Comparison of ENCODE assay signal across 15 cellular contexts in genomic region chr11:203056-203944, GRCh38. TPM values are rescaled to one million over a fixed set of nuclear protein-coding genes. Genes with fewer than 3 reads are reported as not detected.
DNase-seq lines count a peak whose midpoint lies in the region; ATAC-seq, FAIRE-seq and TF ChIP-seq lines count a peak whose summit lies in the region.
"Had no signal": no experiment of that assay in that cellular context is flagged by ENCODE, and none has a peak within 500 bp of the region (broad histone marks: within the 10 kb centered on the region; RNA-seq: fewer than 3 reads in every experiment).

No MANE protein-coding gene starts in this region.

- no peak overlapping the region for H2AFZ ChIP-seq in HepG2 (ENCODE audit: low read length)

- H3K4me1 ChIP-seq in HepG2 (ENCODE audit: insufficient read depth, low read length) (peaks cover 23% of the 10 kb centered on the region), stomach (peaks cover 13 to 55% (median 44%) of the 10 kb centered on the region in 4 donors)

- H3K27ac ChIP-seq in HepG2 (ENCODE audit: extremely low read length, insufficient read depth, low read length): no peak overlapping the region
- H3K27ac ChIP-seq in stomach: peak overlapping the region in 1 of 5 donors; percentile 48
- H3K27ac ChIP-seq: adrenal gland had no signal

- TF ChIP-seq POLR2A in HepG2 (IDR thresholded peaks at IDR 0.05; ENCODE audit: insufficient read depth in 1 of 2, low read depth in 2 of 2, low read length in 2 of 2) (no peak), stomach (IDR thresholded peaks at IDR 0.05) (no peak)

- TF ChIP-seq CTCF in HepG2 (CRISPR knock-in tag; IDR thresholded peaks at IDR 0.05) (no peak), stomach (IDR thresholded peaks at IDR 0.05) (no peak)

- peak overlapping the region; percentile 81 for H3K27ac Mint-ChIP-seq in activated naive CD4-positive, alpha-beta T cell treated with anti-CD3 and anti-CD28 coated beads, Interleukin-2, amount 50 U/mL, for 24 hours

- TF ChIP-seq EP300 in HepG2 (IDR thresholded peaks at IDR 0.05; ENCODE audit: low read depth in 2 of 2, low read length in 2 of 2) (no peak), HepG2 (CRISPR knock-in tag; IDR thresholded peaks at IDR 0.05; ENCODE audit: borderline replicate concordance) (no peak), stomach (IDR thresholded peaks at IDR 0.05) (no peak)

- no peak for FAIRE-seq in HepG2 (lab: Jason Lieb, UNC)

- intact Hi-C loops in HepG2 (cut with micrococcal nuclease; ENCODE audit: unreplicated experiment): no loop called here
- intact Hi-C loops in stomach (cut with DNase I; ENCODE audit: low total_unique reads): no loop called here

- peaks cover 7% of the 10 kb centered on the region; the same call in 1 of the 2 replicates for H4K20me1 ChIP-seq in HepG2 (ENCODE audit: insufficient read depth, low read length)

- H3K27me3 ChIP-seq in HepG2 (ENCODE audit: control insufficient read depth in 1 of 2, insufficient read depth in 2 of 2, low read length in 2 of 2) (no peaks in the 10 kb centered on the region; a peak in 1 of 5 replicates), stomach (no peaks in the 10 kb centered on the region)
- H3K27me3 ChIP-seq: adrenal gland, dorsolateral prefrontal cortex had no signal

- H3K4me3 Mint-ChIP-seq in activated naive CD4-positive, alpha-beta T cell treated with anti-CD3 and anti-CD28 coated beads, Interleukin-2, amount 50 U/mL, for 24 hours: peak overlapping the region; percentile 57

- no peaks in the 10 kb centered on the region for H3K9me3 ChIP-seq in HepG2 (ENCODE audit: low read length)
- H3K9me3 ChIP-seq in stomach: no peaks in the 10 kb centered on the region
- H3K9me3 ChIP-seq: adrenal gland had no signal

- no TSS peak for BruUV-seq in HepG2 (replicated peaks; lab: Mats Ljungman, UMichigan)

- H3K36me3 Mint-ChIP-seq in activated naive CD4-positive, alpha-beta T cell treated with anti-CD3 and anti-CD28 coated beads, Interleukin-2, amount 50 U/mL, for 24 hours: peaks cover 3% of the 10 kb centered on the region

- H3K9me3 Mint-ChIP-seq in activated naive CD4-positive, alpha-beta T cell treated with anti-CD3 and anti-CD28 coated beads, Interleukin-2, amount 50 U/mL, for 24 hours: no peaks in the 10 kb centered on the region

- no peak for DNase-seq in activated naive CD4-positive, alpha-beta T cell treated with anti-CD3 and anti-CD28 coated beads, Interleukin-2, amount 50 U/mL, for 16 hours
- DNase-seq in activated CD8-positive, alpha-beta memory T cell treated with anti-CD3 and anti-CD28 coated beads, Interleukin-2, amount 50 U/mL, for 48 hours: peak; percentile 50
- DNase-seq in HepG2 (ENCODE audit: low spot score): no peak
- peak; percentile 17 for DNase-seq in stomach
- DNase-seq in COLO829 (ENCODE audit: low spot score): no peak
- no peak for DNase-seq in NAMALWA (ENCODE audit: low spot score)
- no peak for DNase-seq in NCI-H1694 treated with DMSO at 0.1 percent for 48 hours (lab: John Stamatoyannopoulos, UW)
- DNase-seq: activated CD4-positive, CD25-positive, alpha-beta regulatory T cell; KG1; kidney glomerular epithelial cell; NCI-H187 treated with DMSO at 0.1 percent for 48 hours; occipital lobe had no signal

- H3K36me3 ChIP-seq in HepG2 (replicated peaks in 1 of 2; ENCODE audit: control insufficient read depth in 1 of 2, insufficient read depth in 2 of 2, low read length in 2 of 2) (peaks cover 3 to 23% of the 10 kb centered on the region in 2 experiments; a peak in 4 of 5 replicates), stomach (peaks cover 12 to 58% (median 55%) of the 10 kb centered on the region in 4 donors)

- CTCF ChIA-PET in HepG2 (lab: Yijun Ruan, JAX; ENCODE audit: low intra/inter-chr PET ratio, low total read pairs): no interaction called here

- in situ Hi-C loops in HepG2 (cut with HindIII; ENCODE audit: extremely low pct_ligation_motif_present, low pct_unique_long_range_greater_than_20kb): no loop called here

- no peak for ATAC-seq in HepG2

- POLR2A ChIA-PET in HepG2 (lab: Yijun Ruan, JAX): interaction anchor here (1.0 kb wide), 2 partner anchors 13 to 32 kb away, joined by 3 read pairs; no protein-coding TSS in a partner anchor

- H3K4me2 ChIP-seq in HepG2 (ENCODE audit: low read depth, low read length): no peak overlapping the region

- H3K4me1 Mint-ChIP-seq in activated naive CD4-positive, alpha-beta T cell treated with anti-CD3 and anti-CD28 coated beads, Interleukin-2, amount 50 U/mL, for 24 hours: peaks cover 48% of the 10 kb centered on the region

- H3K9ac ChIP-seq in HepG2 (ENCODE audit: insufficient read depth, low read depth, low read length): no peak overlapping the region

- TF ChIP-seq RAD21 in HepG2 (CRISPR knock-in tag; IDR thresholded peaks at IDR 0.05): no peak

- WGBS in HepG2 (ENCODE audit: low lambda C conversion rate): 99% methylated on average over 6 of the region's 7 CpGs
- 76 to 90% (median 86%) methylated on average over 7 of the region's 7 CpGs for WGBS in stomach, 5 donors

- no peaks in the 10 kb centered on the region for H3K27me3 Mint-ChIP-seq in activated naive CD4-positive, alpha-beta T cell treated with anti-CD3 and anti-CD28 coated beads, Interleukin-2, amount 50 U/mL, for 24 hours

- H3K4me3 ChIP-seq in HepG2 (replicated peaks in 1 of 3; ENCODE audit: insufficient read depth in 1 of 3, low read depth in 2 of 3, low read length in 3 of 3) (no peak overlapping the region), stomach (no peak overlapping the region)
- H3K4me3 ChIP-seq: adrenal gland, dorsolateral prefrontal cortex had no signal

- peaks cover 23% of the 10 kb centered on the region for H3K79me2 ChIP-seq in HepG2 (ENCODE audit: insufficient read depth, low read length)

RNA-seq across cellular contexts. Expression of gene BET1L, which starts 3.9 kb away (rescaled TPM):
- total RNA-seq in HepG2 (2016; rRNA removed; fragmentation: Illumina TruSeq; extraction: Trizol) (26.2 and 27.3 TPM in 2 replicates), stomach (10 to 100 TPM in 4 of 5 donors, 1 to 10 TPM in 1; 7.0 to 36.5 (median 25.0) TPM)
- total RNA-seq in HepG2 (2016; cell fraction: cytosol; rRNA removed; fragmentation: Illumina TruSeq; extraction: Trizol; ENCODE audit: low read depth): 12.4 and 15.5 TPM in 2 replicates
- total RNA-seq in HepG2 (2016; cell fraction: insoluble cytoplasmic fraction; rRNA removed; fragmentation: Illumina TruSeq; extraction: Trizol): 25.7 and 25.9 TPM in 2 replicates
- 28.2 and 33.2 TPM in 2 replicates for total RNA-seq in HepG2 (2016; cell fraction: membrane; rRNA removed; fragmentation: Illumina TruSeq; extraction: Trizol)
- 21.6 and 23.3 TPM in 2 replicates for total RNA-seq in HepG2 (2016; cell fraction: nucleus; rRNA removed; fragmentation: Illumina TruSeq; extraction: Trizol)
- polyA plus RNA-seq in HepG2 (2011; rRNA removed) (59.6 and 62.3 TPM in 2 replicates), stomach (10 to 100 TPM; 21.8 to 38.3 (median 28.1) TPM)
- 56.2 and 64.1 TPM in 2 replicates for polyA plus RNA-seq in HepG2 (2011; cell fraction: cytosol; rRNA removed)
- 79.4 and 81.9 TPM in 2 replicates for polyA plus RNA-seq in HepG2 (2011; cell fraction: nucleus; rRNA removed)
- 26.9 and 27.4 TPM in 2 replicates for polyA plus RNA-seq in HepG2 (2012)
- 14.0 and 16.4 TPM in 2 replicates for polyA plus RNA-seq in HepG2 (2016; cell fraction: cytosol; fragmentation: Illumina TruSeq; extraction: Trizol; ENCODE audit: low read depth)
- polyA plus RNA-seq in HepG2 (2016; cell fraction: insoluble cytoplasmic fraction; fragmentation: Illumina TruSeq; extraction: Trizol; ENCODE audit: low read depth): 36.2 and 45.0 TPM in 2 replicates
- polyA plus RNA-seq in HepG2 (2016; cell fraction: membrane; fragmentation: Illumina TruSeq; extraction: Trizol; ENCODE audit: low read depth): 37.8 and 37.9 TPM in 2 replicates
- polyA plus RNA-seq in HepG2 (2016; cell fraction: nucleus; fragmentation: Illumina TruSeq; extraction: Trizol; ENCODE audit: insufficient read depth, low read depth): 43.9 and 46.1 TPM in 2 replicates
- polyA minus RNA-seq in HepG2 (2011; rRNA and poly(A)+ RNA removed; ENCODE audit: low replicate concordance): 46.5 and 151 TPM in 2 replicates
- polyA minus RNA-seq in HepG2 (2011; cell fraction: cytosol; rRNA and poly(A)+ RNA removed): 19.7 and 22.1 TPM in 2 replicates
- polyA minus RNA-seq in HepG2 (2011; cell fraction: nucleus; rRNA and poly(A)+ RNA removed): 61.4 and 63.9 TPM in 2 replicates

RNA-seq across cellular contexts. Expression of gene RIC8A, which starts 4.2 kb away (rescaled TPM):
- total RNA-seq in HepG2 (2016; rRNA removed; fragmentation: Illumina TruSeq; extraction: Trizol): 62.1 and 65.0 TPM in 2 replicates
- total RNA-seq in HepG2 (2016; cell fraction: cytosol; rRNA removed; fragmentation: Illumina TruSeq; extraction: Trizol; ENCODE audit: low read depth): 21.7 and 29.0 TPM in 2 replicates
- total RNA-seq in HepG2 (2016; cell fraction: insoluble cytoplasmic fraction; rRNA removed; fragmentation: Illumina TruSeq; extraction: Trizol): 55.5 and 60.4 TPM in 2 replicates
- total RNA-seq in HepG2 (2016; cell fraction: membrane; rRNA removed; fragmentation: Illumina TruSeq; extraction: Trizol): 36.9 and 43.2 TPM in 2 replicates
- 37.1 and 38.2 TPM in 2 replicates for total RNA-seq in HepG2 (2016; cell fraction: nucleus; rRNA removed; fragmentation: Illumina TruSeq; extraction: Trizol)
- 63.8 and 84.3 TPM in 2 replicates for polyA plus RNA-seq in HepG2 (2011; rRNA removed)
- 47.5 and 48.4 TPM in 2 replicates for polyA plus RNA-seq in HepG2 (2011; cell fraction: cytosol; rRNA removed)
- polyA plus RNA-seq in HepG2 (2011; cell fraction: nucleus; rRNA removed): 143 and 165 TPM in 2 replicates
- 24.6 and 31.6 TPM in 2 replicates for polyA plus RNA-seq in HepG2 (2012)
- 10.5 and 10.6 TPM in 2 replicates for polyA plus RNA-seq in HepG2 (2016; cell fraction: cytosol; fragmentation: Illumina TruSeq; extraction: Trizol; ENCODE audit: low read depth)
- polyA plus RNA-seq in HepG2 (2016; cell fraction: insoluble cytoplasmic fraction; fragmentation: Illumina TruSeq; extraction: Trizol; ENCODE audit: low read depth): 53.7 and 58.5 TPM in 2 replicates
- 26.8 and 29.3 TPM in 2 replicates for polyA plus RNA-seq in HepG2 (2016; cell fraction: membrane; fragmentation: Illumina TruSeq; extraction: Trizol; ENCODE audit: low read depth)
- 68.0 and 76.5 TPM in 2 replicates for polyA plus RNA-seq in HepG2 (2016; cell fraction: nucleus; fragmentation: Illumina TruSeq; extraction: Trizol; ENCODE audit: insufficient read depth, low read depth)
- 155 and 191 TPM in 2 replicates for polyA minus RNA-seq in HepG2 (2011; rRNA and poly(A)+ RNA removed; ENCODE audit: low replicate concordance)
- polyA minus RNA-seq in HepG2 (2011; cell fraction: cytosol; rRNA and poly(A)+ RNA removed): 24.9 and 36.3 TPM in 2 replicates
- 47.4 and 55.1 TPM in 2 replicates for polyA minus RNA-seq in HepG2 (2011; cell fraction: nucleus; rRNA and poly(A)+ RNA removed)
- 100 to 1,000 TPM in 2 of 5 donors, 10 to 100 TPM in 3; 45.2 to 262 (median 72.3) TPM for total RNA-seq in stomach
- polyA plus RNA-seq in stomach: 10 to 100 TPM; 39.2 to 60.8 (median 53.5) TPM

RNA-seq across cellular contexts. Expression of gene SCGB1C1, which starts 10.4 kb away (rescaled TPM):
- total RNA-seq in HepG2 (2016; rRNA removed; fragmentation: Illumina TruSeq; extraction: Trizol) (not detected in 2 replicates), stomach (not detected)
- not detected in 2 replicates for total RNA-seq in HepG2 (2016; cell fraction: cytosol; rRNA removed; fragmentation: Illumina TruSeq; extraction: Trizol; ENCODE audit: low read depth)
- not detected in 2 replicates for total RNA-seq in HepG2 (2016; cell fraction: insoluble cytoplasmic fraction; rRNA removed; fragmentation: Illumina TruSeq; extraction: Trizol)
- not detected in 2 replicates for total RNA-seq in HepG2 (2016; cell fraction: membrane; rRNA removed; fragmentation: Illumina TruSeq; extraction: Trizol)
- not detected in 2 replicates for total RNA-seq in HepG2 (2016; cell fraction: nucleus; rRNA removed; fragmentation: Illumina TruSeq; extraction: Trizol)
- polyA plus RNA-seq in HepG2 (2011; rRNA removed) (not detected in 2 replicates), stomach (not detected)
- polyA plus RNA-seq in HepG2 (2011; cell fraction: cytosol; rRNA removed): not detected in 2 replicates
- polyA plus RNA-seq in HepG2 (2011; cell fraction: nucleus; rRNA removed): not detected in 2 replicates
- polyA plus RNA-seq in HepG2 (2012): not detected in 2 replicates
- polyA plus RNA-seq in HepG2 (2016; cell fraction: cytosol; fragmentation: Illumina TruSeq; extraction: Trizol; ENCODE audit: low read depth): not detected in 2 replicates
- not detected in 2 replicates for polyA plus RNA-seq in HepG2 (2016; cell fraction: insoluble cytoplasmic fraction; fragmentation: Illumina TruSeq; extraction: Trizol; ENCODE audit: low read depth)
- not detected in 2 replicates for polyA plus RNA-seq in HepG2 (2016; cell fraction: membrane; fragmentation: Illumina TruSeq; extraction: Trizol; ENCODE audit: low read depth)
- not detected in 2 replicates for polyA plus RNA-seq in HepG2 (2016; cell fraction: nucleus; fragmentation: Illumina TruSeq; extraction: Trizol; ENCODE audit: insufficient read depth, low read depth)
- not detected in 2 replicates for polyA minus RNA-seq in HepG2 (2011; rRNA and poly(A)+ RNA removed; ENCODE audit: low replicate concordance)
- polyA minus RNA-seq in HepG2 (2011; cell fraction: cytosol; rRNA and poly(A)+ RNA removed): not detected in 2 replicates
- not detected in 2 replicates for polyA minus RNA-seq in HepG2 (2011; cell fraction: nucleus; rRNA and poly(A)+ RNA removed)
- total RNA-seq: adrenal gland, dorsolateral prefrontal cortex, occipital lobe had no signal
- polyA plus RNA-seq: adrenal gland had no signal

RNA-seq across cellular contexts. Expression of gene SIRT3, which starts 32.8 kb away (rescaled TPM):
- total RNA-seq in HepG2 (2016; rRNA removed; fragmentation: Illumina TruSeq; extraction: Trizol) (12.9 and 15.1 TPM in 2 replicates), stomach (10 to 100 TPM in 2 of 5 donors, 1 to 10 TPM in 3; 5.4 to 63.7 (median 7.3) TPM)
- 4.3 and 4.7 TPM in 2 replicates for total RNA-seq in HepG2 (2016; cell fraction: cytosol; rRNA removed; fragmentation: Illumina TruSeq; extraction: Trizol; ENCODE audit: low read depth)
- 12.6 and 15.2 TPM in 2 replicates for total RNA-seq in HepG2 (2016; cell fraction: insoluble cytoplasmic fraction; rRNA removed; fragmentation: Illumina TruSeq; extraction: Trizol)
- total RNA-seq in HepG2 (2016; cell fraction: membrane; rRNA removed; fragmentation: Illumina TruSeq; extraction: Trizol): 7.0 and 8.3 TPM in 2 replicates
- 11.1 and 12.1 TPM in 2 replicates for total RNA-seq in HepG2 (2016; cell fraction: nucleus; rRNA removed; fragmentation: Illumina TruSeq; extraction: Trizol)
- polyA plus RNA-seq in HepG2 (2011; rRNA removed) (18.2 and 19.0 TPM in 2 replicates), stomach (10 to 100 TPM; 10.8 to 19.2 (median 13.8) TPM)
- 16.5 and 17.1 TPM in 2 replicates for polyA plus RNA-seq in HepG2 (2011; cell fraction: cytosol; rRNA removed)
- polyA plus RNA-seq in HepG2 (2011; cell fraction: nucleus; rRNA removed): 39.8 and 57.2 TPM in 2 replicates
- 16.8 and 22.4 TPM in 2 replicates for polyA plus RNA-seq in HepG2 (2012)
- polyA plus RNA-seq in HepG2 (2016; cell fraction: cytosol; fragmentation: Illumina TruSeq; extraction: Trizol; ENCODE audit: low read depth): 3.1 TPM in 2 replicates
- polyA plus RNA-seq in HepG2 (2016; cell fraction: insoluble cytoplasmic fraction; fragmentation: Illumina TruSeq; extraction: Trizol; ENCODE audit: low read depth): 15.2 and 18.2 TPM in 2 replicates
- polyA plus RNA-seq in HepG2 (2016; cell fraction: membrane; fragmentation: Illumina TruSeq; extraction: Trizol; ENCODE audit: low read depth): 6.2 and 6.5 TPM in 2 replicates
- 43.9 and 44.8 TPM in 2 replicates for polyA plus RNA-seq in HepG2 (2016; cell fraction: nucleus; fragmentation: Illumina TruSeq; extraction: Trizol; ENCODE audit: insufficient read depth, low read depth)
- 12.3 and 25.8 TPM in 2 replicates for polyA minus RNA-seq in HepG2 (2011; rRNA and poly(A)+ RNA removed; ENCODE audit: low replicate concordance)
- polyA minus RNA-seq in HepG2 (2011; cell fraction: cytosol; rRNA and poly(A)+ RNA removed): 6.1 and 7.0 TPM in 2 replicates
- 15.4 and 20.0 TPM in 2 replicates for polyA minus RNA-seq in HepG2 (2011; cell fraction: nucleus; rRNA and poly(A)+ RNA removed)

RNA-seq across cellular contexts. Expression of gene PSMD13, which starts 33.5 kb away (rescaled TPM):
- total RNA-seq in HepG2 (2016; rRNA removed; fragmentation: Illumina TruSeq; extraction: Trizol) (117 and 172 TPM in 2 replicates), stomach (100 to 1,000 TPM in 2 of 5 donors, 10 to 100 TPM in 3; 36.2 to 132 (median 64.9) TPM)
- total RNA-seq in HepG2 (2016; cell fraction: cytosol; rRNA removed; fragmentation: Illumina TruSeq; extraction: Trizol; ENCODE audit: low read depth): 23.5 and 27.8 TPM in 2 replicates
- 119 and 174 TPM in 2 replicates for total RNA-seq in HepG2 (2016; cell fraction: insoluble cytoplasmic fraction; rRNA removed; fragmentation: Illumina TruSeq; extraction: Trizol)
- total RNA-seq in HepG2 (2016; cell fraction: membrane; rRNA removed; fragmentation: Illumina TruSeq; extraction: Trizol): 34.7 and 39.6 TPM in 2 replicates
- 57.8 and 58.4 TPM in 2 replicates for total RNA-seq in HepG2 (2016; cell fraction: nucleus; rRNA removed; fragmentation: Illumina TruSeq; extraction: Trizol)
- polyA plus RNA-seq in HepG2 (2011; rRNA removed) (78.5 and 83.0 TPM in 2 replicates), stomach (100 to 1,000 TPM; 116 to 126 (median 123) TPM)
- 85.7 and 91.7 TPM in 2 replicates for polyA plus RNA-seq in HepG2 (2011; cell fraction: cytosol; rRNA removed)
- polyA plus RNA-seq in HepG2 (2011; cell fraction: nucleus; rRNA removed): 55.6 and 67.0 TPM in 2 replicates
- polyA plus RNA-seq in HepG2 (2012): 61.4 and 66.9 TPM in 2 replicates
- polyA plus RNA-seq in HepG2 (2016; cell fraction: cytosol; fragmentation: Illumina TruSeq; extraction: Trizol; ENCODE audit: low read depth): 17.8 and 18.9 TPM in 2 replicates
- polyA plus RNA-seq in HepG2 (2016; cell fraction: insoluble cytoplasmic fraction; fragmentation: Illumina TruSeq; extraction: Trizol; ENCODE audit: low read depth): 134 and 147 TPM in 2 replicates
- polyA plus RNA-seq in HepG2 (2016; cell fraction: membrane; fragmentation: Illumina TruSeq; extraction: Trizol; ENCODE audit: low read depth): 24.1 and 26.8 TPM in 2 replicates
- 102 and 107 TPM in 2 replicates for polyA plus RNA-seq in HepG2 (2016; cell fraction: nucleus; fragmentation: Illumina TruSeq; extraction: Trizol; ENCODE audit: insufficient read depth, low read depth)
- polyA minus RNA-seq in HepG2 (2011; rRNA and poly(A)+ RNA removed; ENCODE audit: low replicate concordance): 52.2 and 63.9 TPM in 2 replicates
- polyA minus RNA-seq in HepG2 (2011; cell fraction: cytosol; rRNA and poly(A)+ RNA removed): 23.7 and 24.1 TPM in 2 replicates
- 29.9 and 34.1 TPM in 2 replicates for polyA minus RNA-seq in HepG2 (2011; cell fraction: nucleus; rRNA and poly(A)+ RNA removed)

Comparison
In these comparisons a context has a peak if more than half of its experiments do, and no peak if none do; other contexts are left out.
1. DNase-seq: peak in activated CD8-positive, alpha-beta memory T cell treated with anti-CD3 and anti-CD28 coated beads, Interleukin-2, amount 50 U/mL, for 48 hours (single experiment) and stomach (single experiment); none in activated naive CD4-positive, alpha-beta T cell treated with anti-CD3 and anti-CD28 coated beads, Interleukin-2, amount 50 U/mL, for 16 hours (single experiment), HepG2 (single experiment), COLO829 (single experiment), NAMALWA (single experiment) and NCI-H1694 treated with DMSO at 0.1 percent for 48 hours (single experiment).